ENCODE assay signal across 1 cellular context in genomic region chr5:104241051-104241450, GRCh38.
TF ChIP-seq lines count a peak whose summit lies in the region.

No MANE protein-coding gene starts in this region.

TF ChIP-seq in SK-N-SH treated with all-trans-retinoic acid at 6 μM for 48 hours, 23 proteins besides CTCF, POLR2A, EP300 and RAD21 (continued from another document):
- no peak for TF ChIP-seq TSHZ2 (CRISPR knock-in tag; IDR thresholded peaks at IDR 0.05)
- TF ChIP-seq PPARA (CRISPR knock-in tag; IDR thresholded peaks at IDR 0.05; ENCODE audit: borderline replicate concordance), result no peak
- TF ChIP-seq BACH2 (CRISPR knock-in tag; IDR thresholded peaks at IDR 0.05; ENCODE audit: borderline replicate concordance), result no peak
- TF ChIP-seq ISL1 (CRISPR knock-in tag; IDR thresholded peaks at IDR 0.05), result no peak
TF ChIP-seq in SK-N-SH treated with all-trans-retinoic acid at 6 μM for 48 hours: peak in this region for 0.
